In the genomic region with DNA sequence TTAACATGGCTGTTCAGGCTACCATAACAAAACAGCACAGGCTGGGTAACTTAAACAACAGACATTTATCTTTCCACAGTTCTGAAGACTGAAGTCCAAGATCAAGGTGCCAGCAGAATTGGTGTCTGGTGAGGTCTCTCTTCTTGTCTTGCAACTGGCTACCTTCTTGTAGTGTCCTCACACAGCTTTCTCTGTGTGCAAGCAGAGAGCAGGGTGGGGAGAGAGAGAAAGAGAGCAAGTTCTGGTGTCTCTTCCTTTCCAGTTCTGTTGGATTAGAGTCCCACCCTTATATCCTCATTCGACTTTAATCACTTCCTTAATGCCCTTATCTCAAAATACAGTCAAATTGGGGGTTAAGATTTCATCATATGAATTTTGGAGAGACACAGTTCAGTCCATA, we compare ENCODE assay signal across 25 cellular contexts.
"Had no signal": no experiment of that assay in that cellular context is flagged by ENCODE, and none has a peak within 500 bp of the region (broad histone marks: within the 10 kb centered on the region; RNA-seq: fewer than 3 reads in every experiment).

No MANE protein-coding gene starts in this region.

- H3K36me3 ChIP-seq: Peyer's patch, SJCRH30, WERI-Rb-1 had no signal

- H3K4me1 ChIP-seq: Peyer's patch, SJCRH30 had no signal

- H3K4me3 ChIP-seq: K562, Peyer's patch, SJCRH30 had no signal

- H3K4me2 ChIP-seq: SK-N-SH had no signal

- H3K27ac ChIP-seq: Peyer's patch, RWPE1, SJCRH30, WERI-Rb-1 had no signal

- DNase-seq: activated CD4-positive, alpha-beta memory T cell treated with anti-CD3 and anti-CD28 coated beads, Interleukin-2, amount 10 ng/mL, durations not matched to agents 7 days and 5 days; activated CD4-positive, alpha-beta T cell treated with anti-CD3 and anti-CD28 coated beads for 36 hours; activated CD4-positive, alpha-beta T cell treated with anti-CD3 and anti-CD28 coated beads, Interleukin-2, amount 50 U/mL, for 1 hour; activated gamma-delta T cell; activated naive CD4-positive, alpha-beta T cell treated with anti-CD3 and anti-CD28 coated beads for 36 hours; activated T-cell treated with anti-CD3 and anti-CD28 coated beads for 4 hours; activated T-cell treated with anti-CD3 and anti-CD28 coated beads, Interleukin-2, amount 50 U/mL, for 48 hours; amygdala; Kasumi-1; NCI-H1092; NCI-H1417; NCI-H1694 treated with DMSO at 0.1 percent for 48 hours; NCI-H2029 treated with DMSO at 0.1 percent for 48 hours; NCI-H510A treated with DMSO at 0.1 percent for 48 hours; NCI-H69; NK-92 treated with Interleukin-12 subunit alpha and Interleukin-12 subunit beta, amount 100 ng/mL, for 24 hours; OCI-M1; Peyer's patch; Right ventricle myocardium superior; SJCRH30; SK-N-SH; WERI-Rb-1 had no signal

- H3K9ac ChIP-seq: SK-N-SH had no signal

- H3K9me3 ChIP-seq: Peyer's patch, SJCRH30, SK-N-SH had no signal

- H3K27me3 ChIP-seq: Peyer's patch, SJCRH30 had no signal

- ATAC-seq: activated CD4-positive, alpha-beta T cell treated with anti-CD3 and anti-CD28 coated beads for 36 hours; activated T-helper 17 cell treated with anti-CD3 and anti-CD28 coated beads, Interleukin-2, amount 50 U/mL, for 72 hours; K562 had no signal
